Comparison of ENCODE assay signal across 8 cellular contexts in the genomic region with DNA sequence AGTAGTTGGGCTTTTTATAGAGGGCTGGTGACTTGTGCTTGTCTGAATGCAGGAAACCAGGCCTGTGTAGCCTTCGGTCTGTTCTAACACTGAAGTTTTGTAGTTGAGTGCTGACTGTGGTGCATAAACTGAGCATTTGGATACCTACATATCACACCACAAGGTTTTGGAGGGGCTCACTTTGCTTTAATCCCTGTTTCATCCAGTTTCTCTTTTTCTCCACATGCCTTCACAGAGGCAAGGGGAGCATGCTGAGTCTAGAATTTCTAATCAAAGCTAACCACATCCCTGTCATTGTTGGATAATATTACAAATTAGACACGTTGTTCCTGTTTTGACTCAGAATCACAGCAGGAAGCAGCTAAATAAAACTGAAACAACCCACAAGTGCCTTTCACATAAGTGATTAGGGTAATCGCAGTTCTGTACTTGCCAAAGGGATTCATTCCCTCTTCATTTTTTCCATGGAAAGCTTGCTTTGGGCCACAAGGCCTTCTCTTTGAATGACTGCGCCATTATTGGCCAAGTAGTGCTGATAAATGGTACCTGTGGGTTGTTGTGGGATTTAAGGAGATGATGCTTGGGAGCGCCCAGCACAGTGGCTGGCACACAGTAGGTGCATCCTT. TPM values are rescaled to one million over a fixed set of nuclear protein-coding genes. Genes with fewer than 3 reads are reported as not detected.
DNase-seq lines count a peak whose midpoint lies in the region; ATAC-seq, FAIRE-seq and TF ChIP-seq lines count a peak whose summit lies in the region.

No MANE protein-coding gene starts in this region.

- peaks cover 67% of the 10 kb centered on the region for H3K4me1 Mint-ChIP-seq in activated T-helper 17 cell treated with anti-CD3 and anti-CD28 coated beads, Interleukin-2, amount 50 U/mL, for 72 hours

- peaks cover 6 to 52% (median 23%) of the 10 kb centered on the region in 4 donors for H3K36me3 ChIP-seq in right lobe of liver

- DNase-seq in right lobe of liver = no peak
- no peak for DNase-seq in NCI-H1694 (lab: John Stamatoyannopoulos, UW)
- no peak for DNase-seq in DMS153 (lab: John Stamatoyannopoulos, UW)
- no peak for DNase-seq in D721Med (ENCODE audit: insufficient read length, low spot score)
- DNase-seq in GM03348 (ENCODE audit: low spot score) = no peak

- ATAC-seq in GM18519 (IDR thresholded peaks at IDR 0.05; ENCODE audit: low FRiP score, unreplicated experiment) (peak; percentile 29), HG03432 (IDR thresholded peaks at IDR 0.05; ENCODE audit: unreplicated experiment) (peak; percentile 33), right lobe of liver (peak; percentile 47 to 59 (median 55))
- ATAC-seq in activated T-helper 17 cell treated with anti-CD3 and anti-CD28 coated beads, Interleukin-2, amount 50 U/mL, for 72 hours (replicated peaks) = peak; percentile 42

- H3K27ac ChIP-seq in right lobe of liver = peak overlapping the region in 2 of 3 donors; percentile 41 to 44

- H3K9me3 ChIP-seq in right lobe of liver = no peaks in the 10 kb centered on the region

- H3K4me3 ChIP-seq in right lobe of liver = no peak overlapping the region

- peaks cover 99% of the 10 kb centered on the region for H3K36me3 Mint-ChIP-seq in activated T-helper 17 cell treated with anti-CD3 and anti-CD28 coated beads, Interleukin-2, amount 50 U/mL, for 72 hours (ENCODE audit: low read depth)

- peaks cover 0 to 22% (median 11%) of the 10 kb centered on the region in 4 donors for H3K4me1 ChIP-seq in right lobe of liver

- H3K9me3 Mint-ChIP-seq in activated T-helper 17 cell treated with anti-CD3 and anti-CD28 coated beads, Interleukin-2, amount 50 U/mL, for 72 hours = no peaks in the 10 kb centered on the region

- intact Hi-C loops in right lobe of liver (cut with DNase I) = no loop called here

- 55% methylated on average over 4 of the region's 5 CpGs for WGBS in right lobe of liver (ENCODE audit: insufficient coverage, low coverage, low lambda C conversion rate, missing lambda C conversion rate)

- peak overlapping the region; percentile 95 for H3K27ac Mint-ChIP-seq in activated T-helper 17 cell treated with anti-CD3 and anti-CD28 coated beads, Interleukin-2, amount 50 U/mL, for 72 hours

- TF ChIP-seq CTCF in right lobe of liver (IDR thresholded peaks at IDR 0.05) (no peak), D721Med (IDR thresholded peaks at IDR 0.05; ENCODE audit: insufficient read depth, missing control alignments) (no peak)

- H3K27me3 Mint-ChIP-seq in activated T-helper 17 cell treated with anti-CD3 and anti-CD28 coated beads, Interleukin-2, amount 50 U/mL, for 72 hours = no peaks in the 10 kb centered on the region

- H3K27me3 ChIP-seq in right lobe of liver = no peaks in the 10 kb centered on the region

- H3K4me3 Mint-ChIP-seq in activated T-helper 17 cell treated with anti-CD3 and anti-CD28 coated beads, Interleukin-2, amount 50 U/mL, for 72 hours = peak overlapping the region; percentile 84

- no peak for FAIRE-seq in D721Med (lab: Jason Lieb, UNC)

- no peak for TF ChIP-seq POLR2A in right lobe of liver (IDR thresholded peaks at IDR 0.05)

RNA-seq across cellular contexts. Expression of gene TGFBR2, which starts 48.9 kb away (rescaled TPM):
- 10 to 100 TPM; 51.2 to 63.2 TPM for total RNA-seq in activated T-helper 17 cell treated with anti-CD3 and anti-CD28 coated beads, Interleukin-2, amount 50 U/mL, for 72 hours
- total RNA-seq in right lobe of liver = 10 to 100 TPM; 24.9 to 52.6 (median 45.5) TPM
